In the genomic region with DNA sequence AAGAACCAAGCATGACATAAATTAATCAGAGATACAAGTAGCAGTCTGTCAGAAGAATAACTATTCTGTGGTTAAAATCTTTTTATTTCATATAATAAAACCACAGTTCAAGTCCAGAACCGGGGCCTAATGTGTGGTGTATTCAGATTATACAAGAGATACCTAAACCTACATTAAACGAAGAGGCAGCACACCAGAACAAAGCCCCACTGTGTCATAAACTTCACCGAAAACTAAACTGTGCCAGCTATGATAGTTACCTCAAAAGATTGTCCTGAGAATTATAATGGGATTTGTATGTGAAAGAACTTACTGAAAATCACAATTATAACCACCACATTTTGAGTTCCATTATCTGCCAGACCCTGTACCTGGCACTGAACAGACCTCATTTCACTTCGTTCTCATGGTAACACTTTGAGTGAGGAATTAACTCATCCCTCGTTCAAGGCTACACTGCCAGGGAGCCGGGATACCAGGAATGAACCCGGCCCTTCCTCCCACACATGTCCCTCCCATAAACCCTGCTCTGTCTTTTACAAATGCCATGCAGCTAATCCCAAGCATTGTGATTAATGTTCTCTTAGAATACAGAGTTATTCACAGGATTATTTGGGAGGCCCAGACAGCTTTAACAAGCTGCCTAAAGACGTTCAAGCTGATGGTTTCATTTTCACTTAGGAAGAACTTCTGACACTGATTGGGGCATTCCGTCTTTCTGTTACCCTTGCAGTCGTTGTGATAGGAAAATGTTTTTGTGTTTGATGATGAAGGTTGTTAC, we compare ENCODE assay signal across 9 cellular contexts. TPM values are rescaled to one million over a fixed set of nuclear protein-coding genes. Genes with fewer than 3 reads are reported as not detected.
DNase-seq lines count a peak whose midpoint lies in the region; ATAC-seq and TF ChIP-seq lines count a peak whose summit lies in the region.
"Had no signal": no experiment of that assay in that cellular context is flagged by ENCODE, and none has a peak within 500 bp of the region (broad histone marks: within the 10 kb centered on the region; RNA-seq: fewer than 3 reads in every experiment).

No MANE protein-coding gene starts in this region.

- ATAC-seq in GM19043 (IDR thresholded peaks at IDR 0.05; ENCODE audit: low read depth, unreplicated experiment) = peak; percentile 65
- peak; percentile 64 for ATAC-seq in HG03378 (IDR thresholded peaks at IDR 0.05; ENCODE audit: unreplicated experiment)

- TF ChIP-seq CTCF in BE2C (IDR thresholded peaks at IDR 0.05; ENCODE audit: low read depth, low read length) = no peak
- no peak for TF ChIP-seq CTCF in VCaP (conservative IDR thresholded peaks at IDR 0.05)
- TF ChIP-seq CTCF in foreskin fibroblast (IDR thresholded peaks at IDR 0.05; ENCODE audit: low read depth, low read length) = no peak

- DNase-seq in BE2C = peak; percentile 13
- peak; percentile 9 to 54 for DNase-seq in foreskin fibroblast
- peak; percentile 54 for DNase-seq in renal cortical epithelial cell (ENCODE audit: low read depth)
- DNase-seq in NCI-H2171 treated with DMSO at 0.1 percent for 48 hours (lab: John Stamatoyannopoulos, UW) = no peak
- DNase-seq in Kasumi-1 (lab: John Stamatoyannopoulos, UW) = no peak

- no peaks in the 10 kb centered on the region for H3K9me3 ChIP-seq in BE2C
- H3K9me3 ChIP-seq: neutrophil had no signal

- no peaks in the 10 kb centered on the region for H3K4me1 ChIP-seq in BE2C

- peak overlapping the region; percentile 21; the same call in 1 of the 2 replicates for H3K27ac ChIP-seq in VCaP
- H3K27ac ChIP-seq: neutrophil had no signal

- H3K4me3 ChIP-seq in BE2C (ENCODE audit: low read depth, low read length) (peak overlapping the region; percentile 43), foreskin fibroblast (ENCODE audit: low read depth in 1 of 2, low read length in 2 of 2) (peak overlapping the region; percentile 44 to 46)

- no peaks in the 10 kb centered on the region for H3K27me3 ChIP-seq in BE2C
- H3K27me3 ChIP-seq: neutrophil had no signal

- H3K36me3 ChIP-seq in BE2C = no peaks in the 10 kb centered on the region
- H3K36me3 ChIP-seq: neutrophil had no signal

RNA-seq across cellular contexts. Expression of a gene that starts 42.7 kb away (rescaled TPM):
- 0.25 TPM for polyA plus RNA-seq in BE2C (2012; ENCODE audit: insufficient read depth, insufficient read length, low read depth)
- 5.4 and 11.3 TPM in 2 replicates for total RNA-seq in renal cortical epithelial cell

Comparison
In these comparisons a context has a peak if more than half of its experiments do, and no peak if none do; other contexts are left out.
1. DNase-seq: peak in BE2C (single experiment), foreskin fibroblast (2 of 2) and renal cortical epithelial cell (single experiment); none in NCI-H2171 treated with DMSO at 0.1 percent for 48 hours (single experiment) and Kasumi-1 (0 of 2).